1 cellular context compared by ENCODE assay signal in genomic region chr12:94575645-94576393, GRCh38.
TF ChIP-seq lines count a peak whose summit lies in the region.

No MANE protein-coding gene starts in this region.

TF ChIP-seq in HepG2, 621 proteins besides CTCF, POLR2A, EP300 and RAD21 (continued from another document):
- no peak for TF ChIP-seq HOXA5 (CRISPR knock-in tag; IDR thresholded peaks at IDR 0.05)
